ENCODE assay signal across 20 cellular contexts in genomic region chr1:80349218-80349617, GRCh38.
"Had no signal": no experiment of that assay in that cellular context is flagged by ENCODE, and none has a peak within 500 bp of the region (broad histone marks: within the 10 kb centered on the region; RNA-seq: fewer than 3 reads in every experiment).

No MANE protein-coding gene starts in this region.

- H3K4me1 Mint-ChIP-seq: natural killer cell; stimulated activated naive B cell treated with anti-CD40 and anti-IgM and Interleukin-4, amounts not matched to agents 10 μg/mL and 1 μg/mL and 100 μg/mL, for 72 hours had no signal

- H3K4me3 ChIP-seq: colonic mucosa, heart left ventricle, prostate gland, right lobe of liver, spleen, stomach, thoracic aorta, transverse colon had no signal

- ATAC-seq: heart left ventricle; left colon; natural killer cell; right lobe of liver; stimulated activated naive B cell treated with anti-CD40 and anti-IgM and Interleukin-4, amounts not matched to agents 10 μg/mL and 1 μg/mL and 100 μg/mL, for 72 hours had no signal

- H3K27ac ChIP-seq: colonic mucosa, heart left ventricle, parathyroid adenoma, prostate gland, right lobe of liver, spleen, stomach, thoracic aorta, transverse colon had no signal

- H3K27me3 ChIP-seq: colonic mucosa, heart left ventricle, right lobe of liver, spleen, stomach, transverse colon had no signal

- H3K36me3 Mint-ChIP-seq: stimulated activated naive B cell treated with anti-CD40 and anti-IgM and Interleukin-4, amounts not matched to agents 10 μg/mL and 1 μg/mL and 100 μg/mL, for 72 hours had no signal

- H3K36me3 ChIP-seq: colonic mucosa, heart left ventricle, prostate gland, right lobe of liver, spleen, stomach, thoracic aorta, transverse colon had no signal

- H3K27me3 Mint-ChIP-seq: stimulated activated naive B cell treated with anti-CD40 and anti-IgM and Interleukin-4, amounts not matched to agents 10 μg/mL and 1 μg/mL and 100 μg/mL, for 72 hours had no signal

- H3K9ac ChIP-seq: parathyroid adenoma had no signal

- H3K27ac Mint-ChIP-seq: natural killer cell; stimulated activated naive B cell treated with anti-CD40 and anti-IgM and Interleukin-4, amounts not matched to agents 10 μg/mL and 1 μg/mL and 100 μg/mL, for 72 hours had no signal

- DNase-seq: cerebellar nuclear complex; colonic mucosa; dermis blood vessel endothelial cell; foreskin melanocyte; heart left ventricle; hippocampal formation; left colon; natural killer cell; right lobe of liver; spleen; stimulated activated CD4-positive, alpha-beta T cell treated with anti-CD3 and anti-CD28 coated beads, Interleukin-15, amount 100 ng/mL, for 24 hours; stimulated activated CD4-positive, alpha-beta T cell treated with anti-CD3 and anti-CD28 coated beads, Interleukin-1b, Interleukin-23, amount 100 ng/mL, for 48 hours; stimulated activated CD4-positive, alpha-beta T cell treated with anti-CD3 and anti-CD28 coated beads, Interleukin-4, amount 100 ng/mL, for 24 hours; stimulated activated naive B cell treated with anti-CD40 and anti-IgM and Interleukin-4, amounts not matched to agents 10 μg/mL and 1 μg/mL and 100 μg/mL, for 72 hours; stomach; substantia nigra; transverse colon had no signal

- H3K4me3 Mint-ChIP-seq: natural killer cell; stimulated activated naive B cell treated with anti-CD40 and anti-IgM and Interleukin-4, amounts not matched to agents 10 μg/mL and 1 μg/mL and 100 μg/mL, for 72 hours had no signal

- H3K4me1 ChIP-seq: colonic mucosa, heart left ventricle, parathyroid adenoma, prostate gland, right lobe of liver, spleen, stomach, transverse colon had no signal

- H3K79me2 ChIP-seq: parathyroid adenoma had no signal

- H2AFZ ChIP-seq: parathyroid adenoma had no signal
